10 cellular contexts compared by ENCODE assay signal in genomic region chr9:121604242-121604641, GRCh38. TPM values are rescaled to one million over a fixed set of nuclear protein-coding genes. Genes with fewer than 3 reads are reported as not detected.
A peak's percentile ranks its signal among the peaks of the same experiment; 100 is the strongest.
DNase-seq lines count a peak whose midpoint lies in the region; ATAC-seq and TF ChIP-seq lines count a peak whose summit lies in the region.
"Had no signal": no experiment of that assay in that cellular context is flagged by ENCODE, and none has a peak within 500 bp of the region (broad histone marks: within the 10 kb centered on the region; RNA-seq: fewer than 3 reads in every experiment).

No MANE protein-coding gene starts in this region.

- H3K4me1 ChIP-seq in right cardiac atrium (ENCODE audit: control insufficient read depth, insufficient read depth, low read length) (peaks cover 21% of the 10 kb centered on the region), sigmoid colon (peaks cover 0 to 80% (median 70%) of the 10 kb centered on the region in 4 donors)

- H3K4me3 ChIP-seq in right cardiac atrium (ENCODE audit: low read length) (no peak overlapping the region), sigmoid colon (no peak overlapping the region)
- H3K4me3 ChIP-seq: ovary had no signal

- H3K27me3 Mint-ChIP-seq in stimulated activated naive B cell treated with anti-CD40 and anti-IgM and Interleukin-4, amounts not matched to agents 10 μg/mL and 1 μg/mL and 100 μg/mL, for 72 hours = peaks cover 64 to 66% of the 10 kb centered on the region in 2 donors

- no peaks in the 10 kb centered on the region for H3K36me3 Mint-ChIP-seq in stimulated activated naive B cell treated with anti-CD40 and anti-IgM and Interleukin-4, amounts not matched to agents 10 μg/mL and 1 μg/mL and 100 μg/mL, for 72 hours

- H3K27ac Mint-ChIP-seq in stimulated activated naive B cell treated with anti-CD40 and anti-IgM and Interleukin-4, amounts not matched to agents 10 μg/mL and 1 μg/mL and 100 μg/mL, for 72 hours = no peak overlapping the region

- no peaks in the 10 kb centered on the region for H3K9me3 Mint-ChIP-seq in stimulated activated naive B cell treated with anti-CD40 and anti-IgM and Interleukin-4, amounts not matched to agents 10 μg/mL and 1 μg/mL and 100 μg/mL, for 72 hours

- no peaks in the 10 kb centered on the region for H3K36me3 ChIP-seq in sigmoid colon
- H3K36me3 ChIP-seq: ovary had no signal

- DNase-seq in H4 (ENCODE audit: low spot score) (peak; percentile 59), NOMO-1 treated with DMSO at 0.1 percent for 48 hours (lab: John Stamatoyannopoulos, UW; ENCODE audit: unreplicated experiment) (peak; percentile 42), right cardiac atrium (peak in 1 of 3 donors; percentile 63), sigmoid colon (peak; percentile 80)
- no peak for DNase-seq in stimulated activated naive B cell treated with anti-CD40 and anti-IgM and Interleukin-4, amounts not matched to agents 10 μg/mL and 1 μg/mL and 100 μg/mL, for 72 hours
- DNase-seq: KG1, NCI-H524, ovary had no signal

- 27% methylated on average over 4 of the region's 4 CpGs for WGBS in right cardiac atrium
- WGBS in sigmoid colon, 2 donors = 42% methylated on average over 4 of the region's 4 CpGs

- H3K27ac ChIP-seq in right cardiac atrium (ENCODE audit: low read length) (peak overlapping the region; percentile 31), sigmoid colon (peak overlapping the region in 2 of 4 donors; percentile 58 to 59)
- H3K27ac ChIP-seq: ovary had no signal

- no peak for ATAC-seq in right cardiac atrium
- no peak for ATAC-seq in HG02938 (IDR thresholded peaks at IDR 0.05; ENCODE audit: unreplicated experiment)
- no peak for ATAC-seq in stimulated activated naive B cell treated with anti-CD40 and anti-IgM and Interleukin-4, amounts not matched to agents 10 μg/mL and 1 μg/mL and 100 μg/mL, for 72 hours (replicated peaks)
- ATAC-seq in HG03159 (IDR thresholded peaks at IDR 0.05; ENCODE audit: unreplicated experiment) = no peak

- intact Hi-C loops in right cardiac atrium (cut with DNase I) = no loop called here
- intact Hi-C loops in sigmoid colon (cut with DNase I) = no loop called here

- no peak for TF ChIP-seq CTCF in sigmoid colon (IDR thresholded peaks at IDR 0.05)

- TF ChIP-seq POLR2A in sigmoid colon (IDR thresholded peaks at IDR 0.05) = no peak

- H3K4me3 Mint-ChIP-seq in stimulated activated naive B cell treated with anti-CD40 and anti-IgM and Interleukin-4, amounts not matched to agents 10 μg/mL and 1 μg/mL and 100 μg/mL, for 72 hours = no peak overlapping the region

- no peaks in the 10 kb centered on the region for H3K27me3 ChIP-seq in right cardiac atrium (ENCODE audit: control insufficient read depth, insufficient read depth)
- no peaks in the 10 kb centered on the region for H3K27me3 ChIP-seq in sigmoid colon
- H3K27me3 ChIP-seq: ovary had no signal

- H3K9me3 ChIP-seq in right cardiac atrium (ENCODE audit: control insufficient read depth, low read length) (no peaks in the 10 kb centered on the region), sigmoid colon (no peaks in the 10 kb centered on the region)
- H3K9me3 ChIP-seq: ovary had no signal

- peaks cover 5 to 11% of the 10 kb centered on the region in 2 donors for H3K4me1 Mint-ChIP-seq in stimulated activated naive B cell treated with anti-CD40 and anti-IgM and Interleukin-4, amounts not matched to agents 10 μg/mL and 1 μg/mL and 100 μg/mL, for 72 hours

- no peak for TF ChIP-seq EP300 in sigmoid colon (IDR thresholded peaks at IDR 0.05)

RNA-seq across cellular contexts. Expression of gene DAB2IP, which starts 47.2 kb away (rescaled TPM):
- 5.3 and 8.4 TPM in 2 replicates for total RNA-seq in H4 (2014; rRNA removed; shearing (Covaris generic))
- 10 to 100 TPM; 41.7 to 55.0 (median 42.7) TPM for total RNA-seq in right cardiac atrium
- 25.5 TPM for polyA plus RNA-seq in right cardiac atrium
- total RNA-seq in sigmoid colon = 10 to 100 TPM; 20.1 to 50.7 (median 39.9) TPM
- polyA plus RNA-seq in sigmoid colon = 10 to 100 TPM; 25.8 to 52.4 (median 34.7) TPM
